ENCODE assay signal across 1 cellular context in genomic region chr6:45535933-45536332, GRCh38.
TF ChIP-seq lines count a peak whose summit lies in the region.

No MANE protein-coding gene starts in this region.

TF ChIP-seq in GM23338, 12 proteins besides CTCF, POLR2A, EP300 and RAD21 (continued from another document):
- TF ChIP-seq, protein P1, sequence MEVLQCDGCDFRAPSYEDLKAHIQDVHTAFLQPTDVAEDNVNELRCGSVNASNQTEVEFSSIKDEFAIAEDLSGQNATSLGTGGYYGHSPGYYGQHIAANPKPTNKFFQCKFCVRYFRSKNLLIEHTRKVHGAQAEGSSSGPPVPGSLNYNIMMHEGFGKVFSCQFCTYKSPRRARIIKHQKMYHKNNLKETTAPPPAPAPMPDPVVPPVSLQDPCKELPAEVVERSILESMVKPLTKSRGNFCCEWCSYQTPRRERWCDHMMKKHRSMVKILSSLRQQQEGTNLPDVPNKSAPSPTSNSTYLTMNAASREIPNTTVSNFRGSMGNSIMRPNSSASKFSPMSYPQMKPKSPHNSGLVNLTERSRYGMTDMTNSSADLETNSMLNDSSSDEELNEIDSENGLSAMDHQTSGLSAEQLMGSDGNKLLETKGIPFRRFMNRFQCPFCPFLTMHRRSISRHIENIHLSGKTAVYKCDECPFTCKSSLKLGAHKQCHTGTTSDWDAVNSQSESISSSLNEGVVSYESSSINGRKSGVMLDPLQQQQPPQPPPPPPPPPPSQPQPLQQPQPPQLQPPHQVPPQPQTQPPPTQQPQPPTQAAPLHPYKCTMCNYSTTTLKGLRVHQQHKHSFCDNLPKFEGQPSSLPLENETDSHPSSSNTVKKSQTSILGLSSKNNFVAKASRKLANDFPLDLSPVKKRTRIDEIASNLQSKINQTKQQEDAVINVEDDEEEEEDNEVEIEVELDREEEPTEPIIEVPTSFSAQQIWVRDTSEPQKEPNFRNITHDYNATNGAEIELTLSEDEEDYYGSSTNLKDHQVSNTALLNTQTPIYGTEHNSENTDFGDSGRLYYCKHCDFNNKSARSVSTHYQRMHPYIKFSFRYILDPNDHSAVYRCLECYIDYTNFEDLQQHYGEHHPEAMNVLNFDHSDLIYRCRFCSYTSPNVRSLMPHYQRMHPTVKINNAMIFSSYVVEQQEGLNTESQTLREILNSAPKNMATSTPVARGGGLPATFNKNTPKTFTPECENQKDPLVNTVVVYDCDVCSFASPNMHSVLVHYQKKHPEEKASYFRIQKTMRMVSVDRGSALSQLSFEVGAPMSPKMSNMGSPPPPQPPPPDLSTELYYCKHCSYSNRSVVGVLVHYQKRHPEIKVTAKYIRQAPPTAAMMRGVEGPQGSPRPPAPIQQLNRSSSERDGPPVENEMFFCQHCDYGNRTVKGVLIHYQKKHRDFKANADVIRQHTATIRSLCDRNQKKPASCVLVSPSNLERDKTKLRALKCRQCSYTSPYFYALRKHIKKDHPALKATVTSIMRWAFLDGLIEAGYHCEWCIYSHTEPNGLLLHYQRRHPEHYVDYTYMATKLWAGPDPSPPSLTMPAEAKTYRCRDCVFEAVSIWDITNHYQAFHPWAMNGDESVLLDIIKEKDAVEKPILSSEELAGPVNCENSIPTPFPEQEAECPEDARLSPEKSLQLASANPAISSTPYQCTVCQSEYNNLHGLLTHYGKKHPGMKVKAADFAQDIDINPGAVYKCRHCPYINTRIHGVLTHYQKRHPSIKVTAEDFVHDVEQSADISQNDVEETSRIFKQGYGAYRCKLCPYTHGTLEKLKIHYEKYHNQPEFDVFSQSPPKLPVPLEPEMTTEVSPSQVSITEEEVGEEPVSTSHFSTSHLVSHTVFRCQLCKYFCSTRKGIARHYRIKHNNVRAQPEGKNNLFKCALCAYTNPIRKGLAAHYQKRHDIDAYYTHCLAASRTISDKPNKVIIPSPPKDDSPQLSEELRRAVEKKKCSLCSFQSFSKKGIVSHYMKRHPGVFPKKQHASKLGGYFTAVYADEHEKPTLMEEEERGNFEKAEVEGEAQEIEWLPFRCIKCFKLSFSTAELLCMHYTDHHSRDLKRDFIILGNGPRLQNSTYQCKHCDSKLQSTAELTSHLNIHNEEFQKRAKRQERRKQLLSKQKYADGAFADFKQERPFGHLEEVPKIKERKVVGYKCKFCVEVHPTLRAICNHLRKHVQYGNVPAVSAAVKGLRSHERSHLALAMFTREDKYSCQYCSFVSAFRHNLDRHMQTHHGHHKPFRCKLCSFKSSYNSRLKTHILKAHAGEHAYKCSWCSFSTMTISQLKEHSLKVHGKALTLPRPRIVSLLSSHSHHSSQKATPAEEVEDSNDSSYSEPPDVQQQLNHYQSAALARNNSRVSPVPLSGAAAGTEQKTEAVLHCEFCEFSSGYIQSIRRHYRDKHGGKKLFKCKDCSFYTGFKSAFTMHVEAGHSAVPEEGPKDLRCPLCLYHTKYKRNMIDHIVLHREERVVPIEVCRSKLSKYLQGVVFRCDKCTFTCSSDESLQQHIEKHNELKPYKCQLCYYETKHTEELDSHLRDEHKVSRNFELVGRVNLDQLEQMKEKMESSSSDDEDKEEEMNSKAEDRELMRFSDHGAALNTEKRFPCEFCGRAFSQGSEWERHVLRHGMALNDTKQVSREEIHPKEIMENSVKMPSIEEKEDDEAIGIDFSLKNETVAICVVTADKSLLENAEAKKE (CRISPR knock-in tag; IDR thresholded peaks at IDR 0.05) = no peak
- TF ChIP-seq ZNF114 (CRISPR knock-in tag; IDR thresholded peaks at IDR 0.05) (no peak), STAT1 (IDR thresholded peaks at IDR 0.05; ENCODE audit: unreplicated experiment) (no peak), EZH2phosphoT487 (IDR thresholded peaks at IDR 0.05; ENCODE audit: unreplicated experiment) (no peak), EZH2 (IDR thresholded peaks at IDR 0.05; ENCODE audit: low read depth, unreplicated experiment) (no peak), POLR2AphosphoS5 (IDR thresholded peaks at IDR 0.05; ENCODE audit: low read depth) (no peak), NANOG (IDR thresholded peaks at IDR 0.05; ENCODE audit: borderline replicate concordance) (no peak), ETS1 (IDR thresholded peaks at IDR 0.05) (no peak), ZNF331 (CRISPR knock-in tag; IDR thresholded peaks at IDR 0.05; ENCODE audit: low read depth) (no peak)
TF ChIP-seq in GM23338: peak in this region for 0.
